In the genomic region with DNA sequence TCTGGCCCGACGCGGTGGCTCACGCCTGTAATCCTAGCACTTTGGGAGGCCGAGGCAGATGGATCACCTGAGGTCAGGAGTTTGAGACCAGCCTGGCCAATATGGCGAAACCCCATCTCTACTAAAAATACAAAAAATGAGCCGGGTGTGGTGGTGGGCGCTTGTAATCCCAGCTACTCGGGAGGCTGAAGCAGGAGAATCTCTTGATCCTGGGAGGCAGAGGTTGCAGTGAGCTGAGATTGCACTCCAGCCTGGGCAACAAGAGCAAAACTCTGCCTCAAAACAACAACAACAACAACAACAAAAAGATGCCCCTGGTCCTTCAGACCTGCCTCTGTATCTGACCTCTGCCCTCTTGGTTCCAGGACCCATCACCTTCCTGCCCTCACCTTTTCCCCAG, we compare ENCODE assay signal across 9 cellular contexts. TPM values are rescaled to one million over a fixed set of nuclear protein-coding genes. Genes with fewer than 3 reads are reported as not detected.
DNase-seq lines count a peak whose midpoint lies in the region; ATAC-seq and TF ChIP-seq lines count a peak whose summit lies in the region.
"Not testable (repeated sequence)": the region's sequence is repeated elsewhere in the genome, so short reads cannot be mapped to it uniquely, and the experiment has no call there.
"Had no signal": no experiment of that assay in that cellular context is flagged by ENCODE, and none has a peak within 500 bp of the region (broad histone marks: within the 10 kb centered on the region; RNA-seq: fewer than 3 reads in every experiment).

No MANE protein-coding gene starts in this region.

- not testable (repeated sequence) for H2BK15ac ChIP-seq in IMR-90 (ENCODE audit: low read depth, low read length)

- POLR2A ChIA-PET in IMR-90 (lab: Charles Lee; ENCODE audit: unreplicated experiment) = interaction anchor here (1.0 kb wide), 1 partner anchor 9 kb away, joined by 4 read pairs; the partner anchor contains the start of gene RAD23A

- H3K36me3 ChIP-seq in CD4-positive, CD25-positive, alpha-beta regulatory T cell (ENCODE audit: control insufficient read depth, insufficient read depth, low read length) = peaks cover 32% of the 10 kb centered on the region
- peaks cover 39% of the 10 kb centered on the region for H3K36me3 ChIP-seq in IMR-90 (ENCODE audit: control insufficient read depth, insufficient read depth, low read length)
- peaks cover 14% of the 10 kb centered on the region; the same call in 1 of the 2 replicates for H3K36me3 ChIP-seq in iPS DF 6.9 (ENCODE audit: control insufficient read depth, insufficient read depth, low read length)
- peaks cover 0 to 41% (median 40%) of the 10 kb centered on the region in 5 donors for H3K36me3 ChIP-seq in subcutaneous abdominal adipose tissue (ENCODE audit: control insufficient read depth in 5 of 5, insufficient read depth in 5 of 5, low read length in 5 of 5)

- H2BK5ac ChIP-seq in IMR-90 (ENCODE audit: low read depth, low read length, poor library complexity, severe bottlenecking) = not testable (repeated sequence)

- in situ Hi-C loops in IMR-90 (cut with MboI; ENCODE audit: low sequenced_read_pairs) = not testable (repeated sequence)

- not testable (repeated sequence) for TF ChIP-seq CTCF in IMR-90 (conservative IDR thresholded peaks at IDR 0.05; ENCODE audit: low read depth, low read length); neural crest cell (conservative IDR thresholded peaks at IDR 0.05)

- not testable (repeated sequence) for H4K91ac ChIP-seq in IMR-90 (ENCODE audit: insufficient read depth, low read depth, low read length)

- H3K4me2 ChIP-seq in IMR-90 (ENCODE audit: low read depth, low read length) = peak overlapping the region; percentile 93

- not testable (repeated sequence) for TF ChIP-seq POLR2A in IMR-90 (IDR thresholded peaks at IDR 0.05; ENCODE audit: low read depth, low read length)

- not testable (repeated sequence) for H2AK5ac ChIP-seq in IMR-90 (ENCODE audit: low read depth, low read length)

- H4K5ac ChIP-seq in IMR-90 (ENCODE audit: low read depth, low read length) = 0 out of 2 replicates have a peak overlapping the region, but pooled peaks have one; percentile 98

- H3K23ac ChIP-seq in IMR-90 (ENCODE audit: low read depth, low read length) = peak overlapping the region; percentile 41; the same call in 1 of the 2 replicates

- not testable (repeated sequence) for H3K27me3 Mint-ChIP-seq in CD4-positive, CD25-positive, alpha-beta regulatory T cell; T-helper 17 cell; activated naive CD8-positive, alpha-beta T cell; effector memory CD8-positive, alpha-beta T cell; neural crest cell (ENCODE audit: low read depth)

- dilution Hi-C loops in IMR-90 (cut with HindIII; ENCODE audit: low sequenced_read_pairs, unreplicated experiment) = not testable (repeated sequence)

- peak overlapping the region; percentile 19 for H3K4me3 ChIP-seq in CD4-positive, CD25-positive, alpha-beta regulatory T cell (ENCODE audit: low read depth, low read length)
- peak overlapping the region; percentile 98 for H3K4me3 ChIP-seq in IMR-90 (ENCODE audit: insufficient read depth, low read depth, low read length)
- H3K4me3 ChIP-seq in iPS DF 6.9 (ENCODE audit: low read length) = peak overlapping the region; percentile 99; the same call in 1 of the 2 replicates
- peak overlapping the region in 2 of 5 donors; percentile 77 to 95 for H3K4me3 ChIP-seq in subcutaneous abdominal adipose tissue (ENCODE audit: low read depth in 1 of 5, low read length in 5 of 5)

- peak overlapping the region; percentile 85 to 93 (median 88) for H3K4me3 Mint-ChIP-seq in CD4-positive, CD25-positive, alpha-beta regulatory T cell
- H3K4me3 Mint-ChIP-seq in T-helper 17 cell (peak overlapping the region; percentile 87), neural crest cell (peak overlapping the region; percentile 90)
- H3K4me3 Mint-ChIP-seq in activated naive CD8-positive, alpha-beta T cell = peak overlapping the region; percentile 92
- H3K4me3 Mint-ChIP-seq in effector memory CD8-positive, alpha-beta T cell = peak overlapping the region; percentile 80 to 84

- peak overlapping the region; percentile 81 for H3K27ac ChIP-seq in CD4-positive, CD25-positive, alpha-beta regulatory T cell (ENCODE audit: insufficient read depth, low read length, poor library complexity, severe bottlenecking)
- H3K27ac ChIP-seq in IMR-90 (ENCODE audit: insufficient read depth, low read length) (0 out of 2 replicates have a peak overlapping the region, but pooled peaks have one; percentile 9), subcutaneous abdominal adipose tissue (ENCODE audit: low read depth, low read length) (peak overlapping the region; percentile 62)
- not testable (repeated sequence) for H3K27ac ChIP-seq in iPS DF 6.9 (ENCODE audit: low read length)

- peaks cover 25% of the 10 kb centered on the region; the same call in 1 of the 2 replicates for H4K20me1 ChIP-seq in IMR-90 (ENCODE audit: insufficient read depth, low read length)

- H3K9me1 ChIP-seq in IMR-90 (ENCODE audit: insufficient read depth, low read length) = not testable (repeated sequence)

- peaks cover 15 to 58% of the 10 kb centered on the region in 2 experiments for H3K79me1 ChIP-seq in IMR-90 (ENCODE audit: low read depth in 1 of 2, low read length in 2 of 2)

- peak overlapping the region; percentile 58 to 87 (median 84) for H3K27ac Mint-ChIP-seq in CD4-positive, CD25-positive, alpha-beta regulatory T cell
- peak overlapping the region; percentile 84 for H3K27ac Mint-ChIP-seq in T-helper 17 cell
- peak overlapping the region; percentile 93 for H3K27ac Mint-ChIP-seq in activated naive CD8-positive, alpha-beta T cell
- peak overlapping the region; percentile 73 to 75 for H3K27ac Mint-ChIP-seq in effector memory CD8-positive, alpha-beta T cell
- H3K27ac Mint-ChIP-seq in neural crest cell (ENCODE audit: unreplicated experiment) = peak overlapping the region; percentile 9

- CTCF ChIA-PET in IMR-90 (lab: Yijun Ruan, JAX) = interaction anchor here (3.2 kb wide), 1 partner anchor 10 kb away, joined by 18 read pairs; no protein-coding TSS in a partner anchor

- peaks cover 26% of the 10 kb centered on the region for H3K4me1 ChIP-seq in CD4-positive, CD25-positive, alpha-beta regulatory T cell (ENCODE audit: control insufficient read depth, insufficient read depth, low read length, poor library complexity, severe bottlenecking)
- H3K4me1 ChIP-seq in IMR-90 (ENCODE audit: control insufficient read depth, insufficient read depth, low read length) = peaks cover 25% of the 10 kb centered on the region
- H3K4me1 ChIP-seq in iPS DF 6.9 (ENCODE audit: control insufficient read depth, insufficient read depth, low read length) = not testable (repeated sequence)
- H3K4me1 ChIP-seq in subcutaneous abdominal adipose tissue (ENCODE audit: control insufficient read depth in 5 of 5, insufficient read depth in 5 of 5, low read length in 5 of 5) = peaks cover 2 to 26% (median 21%) of the 10 kb centered on the region in 5 donors

- intact Hi-C loops in IMR-90 (cut with micrococcal nuclease) = not testable (repeated sequence)

- H3K36me3 Mint-ChIP-seq in CD4-positive, CD25-positive, alpha-beta regulatory T cell = peaks cover 21% of the 10 kb centered on the region
- H3K36me3 Mint-ChIP-seq in T-helper 17 cell (ENCODE audit: low read depth); activated naive CD8-positive, alpha-beta T cell; neural crest cell (ENCODE audit: low read depth): not testable (repeated sequence)
- peaks cover 43% of the 10 kb centered on the region for H3K36me3 Mint-ChIP-seq in effector memory CD8-positive, alpha-beta T cell (ENCODE audit: insufficient read depth)

- BruUV-seq in IMR-90 (replicated peaks; lab: Mats Ljungman, UMichigan) = not testable (repeated sequence)

- H3K18ac ChIP-seq in IMR-90 (ENCODE audit: low read depth, low read length) = not testable (repeated sequence)

- peak overlapping the region; percentile 53; the same call in 1 of the 2 replicates for H3K4ac ChIP-seq in IMR-90 (ENCODE audit: low read depth, low read length)

- 0 out of 4 replicates have a peak overlapping the region, but pooled peaks of 1 of the 2 experiments have one; percentile 47 for H4K8ac ChIP-seq in IMR-90 (ENCODE audit: low read depth in 2 of 2, low read length in 2 of 2)

- no CpG with 5 or more reads among the region's 9 CpGs for WGBS in IMR-90 (ENCODE audit: extremely low coverage in 2 of 2, insufficient read length in 1 of 2), 2 experiments
- no CpG with 5 or more reads among the region's 9 CpGs for WGBS in iPS DF 6.9 (ENCODE audit: insufficient coverage, insufficient read length)

- DNase-seq in CD4-positive, CD25-positive, alpha-beta regulatory T cell; IMR-90; T-helper 17 cell; effector memory CD8-positive, alpha-beta T cell; iPS DF 6.9 (ENCODE audit: low read depth, low spot score); neural crest cell (ENCODE audit: low read depth, low spot score): not testable (repeated sequence)

- peaks cover 8 to 34% (median 19%) of the 10 kb centered on the region in 4 donors for H3K4me1 Mint-ChIP-seq in CD4-positive, CD25-positive, alpha-beta regulatory T cell
- H3K4me1 Mint-ChIP-seq in T-helper 17 cell = peaks cover 19% of the 10 kb centered on the region
- peaks cover 29% of the 10 kb centered on the region for H3K4me1 Mint-ChIP-seq in activated naive CD8-positive, alpha-beta T cell (ENCODE audit: low read depth)
- H3K4me1 Mint-ChIP-seq in effector memory CD8-positive, alpha-beta T cell (ENCODE audit: low read depth in 2 of 2) = peaks cover 19 to 21% of the 10 kb centered on the region in 2 donors
- peaks cover 23% of the 10 kb centered on the region for H3K4me1 Mint-ChIP-seq in neural crest cell

- not testable (repeated sequence) for ATAC-seq in CD4-positive, CD25-positive, alpha-beta regulatory T cell (ENCODE audit: low read depth in 2 of 2); IMR-90 (ENCODE audit: low read depth); T-helper 17 cell; effector memory CD8-positive, alpha-beta T cell (replicated peaks)

- peak overlapping the region; percentile 88 for H2AK9ac ChIP-seq in IMR-90 (replicated peaks; ENCODE audit: low read depth, low read length, poor library complexity)

- H3K56ac ChIP-seq in IMR-90 (ENCODE audit: extremely low read depth, insufficient read depth, low read length) = not testable (repeated sequence)

- H3K27me3 ChIP-seq in CD4-positive, CD25-positive, alpha-beta regulatory T cell (ENCODE audit: control insufficient read depth, insufficient read depth, low read length); IMR-90 (ENCODE audit: control insufficient read depth, insufficient read depth, low read length); iPS DF 6.9 (ENCODE audit: control insufficient read depth, insufficient read depth, low read length); subcutaneous abdominal adipose tissue (ENCODE audit: control insufficient read depth in 5 of 5, insufficient read depth in 4 of 5, low read length in 5 of 5): not testable (repeated sequence)

- H3K14ac ChIP-seq in IMR-90 (replicated peaks; ENCODE audit: low read depth, low read length) = 0 out of 2 replicates have a peak overlapping the region, but pooled peaks have one; percentile 50

- not testable (repeated sequence) for TF ChIP-seq RAD21 in IMR-90 (IDR thresholded peaks at IDR 0.05; ENCODE audit: low read length)

- not testable (repeated sequence) for H2BK120ac ChIP-seq in IMR-90 (ENCODE audit: low read depth, low read length)

- not testable (repeated sequence) for H2BK20ac ChIP-seq in IMR-90 (ENCODE audit: low read depth, low read length)

- peak overlapping the region; percentile 93; the same call in 1 of the 2 replicates for H3K9ac ChIP-seq in IMR-90 (ENCODE audit: low read depth, low read length)
- H3K9ac ChIP-seq in subcutaneous abdominal adipose tissue (ENCODE audit: low read length in 5 of 5) = peak overlapping the region in 3 of 5 donors; percentile 46 to 88 (median 87)

- H3K9me3 ChIP-seq in CD4-positive, CD25-positive, alpha-beta regulatory T cell (ENCODE audit: control insufficient read depth in 2 of 2, low read length in 2 of 2); IMR-90 (ENCODE audit: control insufficient read depth, insufficient read depth, low read length); T-helper 17 cell (ENCODE audit: control insufficient read depth, low read length, poor library complexity, severe bottlenecking); iPS DF 6.9 (ENCODE audit: control insufficient read depth, insufficient read depth, low read length); subcutaneous abdominal adipose tissue (ENCODE audit: control insufficient read depth in 5 of 5, low read length in 5 of 5): not testable (repeated sequence)

- not testable (repeated sequence) for H3K9me3 Mint-ChIP-seq in CD4-positive, CD25-positive, alpha-beta regulatory T cell; activated naive CD8-positive, alpha-beta T cell (ENCODE audit: low read depth); effector memory CD8-positive, alpha-beta T cell; neural crest cell

- peak overlapping the region; percentile 13 for H2AFZ ChIP-seq in IMR-90 (replicated peaks; ENCODE audit: low read length, poor library complexity)

RNA-seq across cellular contexts. Expression of gene GADD45GIP1, which starts 1.4 kb away (rescaled TPM):
- total RNA-seq in CD4-positive, CD25-positive, alpha-beta regulatory T cell = 7.4 TPM
- 10 to 100 TPM; 57.2 to 71.9 (median 66.6) TPM for polyA plus RNA-seq in CD4-positive, CD25-positive, alpha-beta regulatory T cell
- 13.3 and 22.5 TPM in 2 replicates for total RNA-seq in IMR-90 (2012; rRNA removed)
- 42.4 and 64.7 TPM in 2 replicates for polyA plus RNA-seq in IMR-90 (2012; rRNA removed)
- polyA plus RNA-seq in IMR-90 (2012; cell fraction: cytosol; rRNA removed) = 94.5 and 111 TPM in 2 replicates
- polyA plus RNA-seq in IMR-90 (2012; cell fraction: nucleus; rRNA removed; ENCODE audit: low replicate concordance) = 24.3 and 34.4 TPM in 2 replicates
- 1 to 10 TPM; 6.9 to 8.3 TPM for total RNA-seq in T-helper 17 cell
- 26.0 and 26.4 TPM in 2 replicates for total RNA-seq in neural crest cell

RNA-seq across cellular contexts. Expression of gene RAD23A, which starts 9.9 kb away (rescaled TPM):
- 80.9 TPM for total RNA-seq in CD4-positive, CD25-positive, alpha-beta regulatory T cell
- 10 to 100 TPM; 73.8 to 85.0 (median 78.1) TPM for polyA plus RNA-seq in CD4-positive, CD25-positive, alpha-beta regulatory T cell
- 54.3 and 56.4 TPM in 2 replicates for total RNA-seq in IMR-90 (2012; rRNA removed)
- polyA plus RNA-seq in IMR-90 (2012; rRNA removed) = 67.8 and 79.7 TPM in 2 replicates
- polyA plus RNA-seq in IMR-90 (2012; cell fraction: cytosol; rRNA removed) = 95.6 and 109 TPM in 2 replicates
- 105 and 168 TPM in 2 replicates for polyA plus RNA-seq in IMR-90 (2012; cell fraction: nucleus; rRNA removed; ENCODE audit: low replicate concordance)
- total RNA-seq in T-helper 17 cell = 10 to 100 TPM; 74.1 to 82.1 TPM
- 77.3 and 82.8 TPM in 2 replicates for total RNA-seq in neural crest cell

RNA-seq across cellular contexts. Expression of gene DAND5, which starts 13.8 kb away (rescaled TPM):
- not detected for total RNA-seq in CD4-positive, CD25-positive, alpha-beta regulatory T cell
- polyA plus RNA-seq in CD4-positive, CD25-positive, alpha-beta regulatory T cell = not detected
- not detected in 2 replicates for total RNA-seq in IMR-90 (2012; rRNA removed)
- polyA plus RNA-seq in IMR-90 (2012; rRNA removed) = 0.03 TPM in 1 of 2 replicates, not detected in the other
- polyA plus RNA-seq in IMR-90 (2012; cell fraction: cytosol; rRNA removed) = 0.03 TPM in 1 of 2 replicates, not detected in the other
- polyA plus RNA-seq in IMR-90 (2012; cell fraction: nucleus; rRNA removed; ENCODE audit: low replicate concordance) = 0.07 TPM in 1 of 2 replicates, not detected in the other
- not detected for total RNA-seq in T-helper 17 cell
- total RNA-seq in neural crest cell = not detected in 2 replicates
- total RNA-seq: SK-MEL-5 had no signal

RNA-seq across cellular contexts. Expression of gene CALR, which starts 17.2 kb away (rescaled TPM):
- 484 TPM for total RNA-seq in CD4-positive, CD25-positive, alpha-beta regulatory T cell
- 100 to 1,000 TPM; 113 to 172 (median 149) TPM for polyA plus RNA-seq in CD4-positive, CD25-positive, alpha-beta regulatory T cell
- 3,245 and 3,358 TPM in 2 replicates for total RNA-seq in IMR-90 (2012; rRNA removed)
- polyA plus RNA-seq in IMR-90 (2012; rRNA removed) = 1,894 and 1,932 TPM in 2 replicates
- 1,040 and 4,080 TPM in 2 replicates for polyA plus RNA-seq in IMR-90 (2012; cell fraction: cytosol; rRNA removed)
- 541 and 964 TPM in 2 replicates for polyA plus RNA-seq in IMR-90 (2012; cell fraction: nucleus; rRNA removed; ENCODE audit: low replicate concordance)
- total RNA-seq in T-helper 17 cell = 100 to 1,000 TPM; 418 to 472 TPM
- 670 and 679 TPM in 2 replicates for total RNA-seq in neural crest cell

RNA-seq across cellular contexts. Expression of gene FARSA, which starts 22.1 kb away (rescaled TPM):
- total RNA-seq in CD4-positive, CD25-positive, alpha-beta regulatory T cell = 28.9 TPM
- 10 to 100 TPM; 52.2 to 74.0 (median 62.6) TPM for polyA plus RNA-seq in CD4-positive, CD25-positive, alpha-beta regulatory T cell
- total RNA-seq in IMR-90 (2012; rRNA removed) (49.3 and 53.0 TPM in 2 replicates), T-helper 17 cell (10 to 100 TPM; 23.2 to 28.3 TPM), neural crest cell (81.6 and 83.1 TPM in 2 replicates)
- 75.9 and 80.9 TPM in 2 replicates for polyA plus RNA-seq in IMR-90 (2012; rRNA removed)
- polyA plus RNA-seq in IMR-90 (2012; cell fraction: cytosol; rRNA removed) = 103 and 124 TPM in 2 replicates
- 44.6 and 103 TPM in 2 replicates for polyA plus RNA-seq in IMR-90 (2012; cell fraction: nucleus; rRNA removed; ENCODE audit: low replicate concordance)

Comparison
In these comparisons a context has a peak if more than half of its experiments do, and no peak if none do; other contexts are left out.
1. H3K27ac Mint-ChIP-seq: peak in every context shown above with its lines; median percentile 93 in activated naive CD8-positive, alpha-beta T cell; 84 in CD4-positive, CD25-positive, alpha-beta regulatory T cell; 84 in T-helper 17 cell; 74 in effector memory CD8-positive, alpha-beta T cell; 9 in neural crest cell.